Comparison of ENCODE assay signal across 8 cellular contexts in the genomic region with DNA sequence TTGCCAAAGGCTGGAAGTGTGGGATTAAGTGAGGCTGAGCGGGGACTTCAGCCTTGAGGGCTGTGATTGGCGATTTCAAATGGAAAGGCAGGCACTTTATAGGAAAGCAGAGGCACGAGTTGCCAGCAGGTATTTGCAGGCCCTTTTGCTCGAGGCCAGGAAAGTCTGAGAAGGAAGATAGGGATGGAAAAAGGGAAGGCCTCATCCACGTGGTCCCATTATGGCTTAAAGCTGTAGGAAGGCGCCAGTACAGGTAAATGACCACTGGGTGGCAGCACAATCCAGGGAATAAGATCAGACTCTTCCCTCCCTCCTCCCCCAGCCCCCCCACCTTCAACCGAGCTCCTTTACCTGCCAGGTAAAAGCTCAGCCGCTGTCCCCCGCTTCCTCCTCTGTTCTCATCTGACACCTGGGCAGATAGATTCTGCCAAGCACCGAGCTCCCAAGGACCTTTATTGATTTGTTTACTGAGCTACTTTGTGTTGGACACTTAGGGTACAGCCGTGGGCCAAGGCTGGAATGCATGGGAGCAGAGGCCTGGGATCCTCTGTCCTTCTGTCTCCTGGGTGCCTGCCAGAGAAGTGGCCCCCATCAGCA. TPM values are rescaled to one million over a fixed set of nuclear protein-coding genes. Genes with fewer than 3 reads are reported as not detected.
DNase-seq lines count a peak whose midpoint lies in the region; ATAC-seq, FAIRE-seq and TF ChIP-seq lines count a peak whose summit lies in the region.

No MANE protein-coding gene starts in this region.

- CTCF ChIA-PET in activated CD4-positive, alpha-beta memory T cell treated with anti-CD3 and anti-CD28 coated beads, Interleukin-2, amount 10 ng/mL, durations not matched to agents 7 days and 5 days (lab: Charles Lee) = interaction anchor here (0.7 to 2.1 kb wide), 20 partner anchors 9 to 299 kb away, joined by 3 to 26 read pairs (median 6); a partner anchor contains a TSS
- CTCF ChIA-PET in H1 (lab: Charles Lee; ENCODE audit: partially characterized antibody) = interaction anchor here (0.6 to 6.3 kb wide), 27 partner anchors 11 to 670 kb away, joined by 3 to 49 read pairs (median 4); a partner anchor contains a TSS

- TF ChIP-seq RAD21 in H1 (IDR thresholded peaks at IDR 0.05 in 1 of 2, conservative IDR thresholded peaks at IDR 0.05 in 1 of 2; ENCODE audit: low read depth in 2 of 2, low read length in 2 of 2) = peak; percentile 84 to 89

- H4K8ac ChIP-seq in H1 (ENCODE audit: extremely low read depth, insufficient read depth, low read length) = peak overlapping the region; percentile 29; the same call in 1 of the 2 replicates

- no peaks in the 10 kb centered on the region for H3K9me3 Mint-ChIP-seq in activated CD4-positive, alpha-beta memory T cell treated with anti-CD3 and anti-CD28 coated beads, Interleukin-2, amount 10 ng/mL, durations not matched to agents 7 days and 5 days
- no peaks in the 10 kb centered on the region for H3K9me3 Mint-ChIP-seq in stimulated activated effector memory CD8-positive, alpha-beta T cell treated with anti-CD3 and anti-CD28 coated beads, Interleukin-12 subunit alpha, Interleukin-12 subunit beta, amount 100 ng/mL, for 72 hours

- ATAC-seq in GM18873 (IDR thresholded peaks at IDR 0.05; ENCODE audit: low FRiP score, unreplicated experiment) (peak; percentile 56), HG03457 (IDR thresholded peaks at IDR 0.05; ENCODE audit: unreplicated experiment) (peak; percentile 62), mucosa of descending colon (peak; percentile 91)
- ATAC-seq in stimulated activated effector memory CD8-positive, alpha-beta T cell treated with anti-CD3 and anti-CD28 coated beads, Interleukin-12 subunit alpha, Interleukin-12 subunit beta, amount 100 ng/mL, for 72 hours = peak; percentile 62

- no peak overlapping the region for H2AK5ac ChIP-seq in H1 (ENCODE audit: low read depth, low read length)

- H3K27ac ChIP-seq in H1 (ENCODE audit: low read depth, low read length) = no peak overlapping the region

- 21% methylated on average over 11 of the region's 11 CpGs; no CpG with 5 or more reads in 1 of the 2 experiments for WGBS in H1 (ENCODE audit: extremely low coverage in 1 of 2, insufficient coverage in 1 of 2, insufficient read length in 1 of 2, insufficient replicate concordance in 2 of 2, low coverage in 1 of 2, low lambda C conversion rate in 2 of 2, missing lambda C conversion rate in 1 of 2), 2 experiments

- TF ChIP-seq CTCF in H1 (IDR thresholded peaks at IDR 0.05; ENCODE audit: control extremely low read depth in 1 of 3, insufficient read depth in 1 of 3, low read depth in 1 of 3, low read length in 3 of 3) = peak; percentile 61 to 76 (median 73)
- TF ChIP-seq CTCF in mucosa of descending colon (IDR thresholded peaks at IDR 0.05) = peak; percentile 68

- H2BK20ac ChIP-seq in H1 (ENCODE audit: low read length) = 0 out of 2 replicates have a peak overlapping the region, but pooled peaks have one; percentile 87

- H3K4me3 ChIP-seq in H1 (ENCODE audit: extremely low read depth in 1 of 4, insufficient read depth in 2 of 4, low read depth in 3 of 4, low read length in 4 of 4) (no peak overlapping the region), mucosa of descending colon (no peak overlapping the region)

- peak overlapping the region; percentile 82 for H4K91ac ChIP-seq in H1 (replicated peaks; ENCODE audit: insufficient read length, low read length)

- 0 out of 7 replicates have a peak overlapping the region, but pooled peaks of 1 of the 4 experiments have one; percentile 4 for H3K9ac ChIP-seq in H1 (replicated peaks in 1 of 4; ENCODE audit: extremely low read depth in 1 of 4, low read depth in 3 of 4, low read length in 3 of 4)

- TF ChIP-seq POLR2A in H1 (IDR thresholded peaks at IDR 0.05; ENCODE audit: control extremely low read depth in 1 of 2, low read depth in 2 of 2, low read length in 2 of 2) = no peak

- no peak overlapping the region for H3K18ac ChIP-seq in H1 (ENCODE audit: extremely low read depth, low read length)

- peak; percentile 98 for FAIRE-seq in H1 (lab: Jason Lieb, UNC)

- peaks cover 3% of the 10 kb centered on the region for H3K23me2 ChIP-seq in H1 (ENCODE audit: low read depth, low read length)

- no peak overlapping the region for H2BK15ac ChIP-seq in H1 (ENCODE audit: low read length)

- peak overlapping the region; percentile 8 for H2BK120ac ChIP-seq in H1 (replicated peaks; ENCODE audit: low read depth, low read length)

- H3K4me2 ChIP-seq in H1 (ENCODE audit: insufficient read depth in 1 of 2, low read depth in 2 of 2, low read length in 2 of 2) = peak overlapping the region in 1 of 2 experiments; percentile 45; a peak in 3 of 4 replicates

- H3K79me2 ChIP-seq in H1 (ENCODE audit: control insufficient read depth in 1 of 2, insufficient read depth in 2 of 2, low read length in 2 of 2) = no peaks in the 10 kb centered on the region

- no peak overlapping the region for H3K14ac ChIP-seq in H1 (ENCODE audit: insufficient read length)

- H2AFZ ChIP-seq in H1 (ENCODE audit: low read length) = peak overlapping the region; percentile 88

- H3K27me3 Mint-ChIP-seq in activated CD4-positive, alpha-beta memory T cell treated with anti-CD3 and anti-CD28 coated beads, Interleukin-2, amount 10 ng/mL, durations not matched to agents 7 days and 5 days = peaks cover 5% of the 10 kb centered on the region

- H4K20me1 ChIP-seq in H1 (replicated peaks in 1 of 2; ENCODE audit: control insufficient read depth in 1 of 2, insufficient read depth in 2 of 2, low read length in 2 of 2) = no peaks in the 10 kb centered on the region

- DNase-seq in AML-193 (lab: John Stamatoyannopoulos, UW) (peak; percentile 55 to 56), NCI-H510A treated with DMSO at 0.1 percent for 48 hours (lab: John Stamatoyannopoulos, UW) (peak; percentile 88), H1 (ENCODE audit: low read depth in 1 of 2, low spot score in 2 of 2) (peak in 1 of 2 experiments; percentile 85), mucosa of descending colon (peak in 2 of 3 donors; percentile 71 to 92)
- DNase-seq in activated CD4-positive, alpha-beta memory T cell treated with anti-CD3 and anti-CD28 coated beads, Interleukin-2, amount 10 ng/mL, durations not matched to agents 7 days and 5 days = peak; percentile 67
- peak; percentile 38 to 73 for DNase-seq in stimulated activated effector memory CD8-positive, alpha-beta T cell treated with anti-CD3 and anti-CD28 coated beads, Interleukin-12 subunit alpha, Interleukin-12 subunit beta, amount 100 ng/mL, for 72 hours (ENCODE audit: low spot score in 2 of 2)

- no peak overlapping the region for H3K4me3 Mint-ChIP-seq in activated CD4-positive, alpha-beta memory T cell treated with anti-CD3 and anti-CD28 coated beads, Interleukin-2, amount 10 ng/mL, durations not matched to agents 7 days and 5 days
- H3K4me3 Mint-ChIP-seq in stimulated activated effector memory CD8-positive, alpha-beta T cell treated with anti-CD3 and anti-CD28 coated beads, Interleukin-12 subunit alpha, Interleukin-12 subunit beta, amount 100 ng/mL, for 72 hours = no peak overlapping the region

- peaks cover 2% of the 10 kb centered on the region for H3K4me1 Mint-ChIP-seq in activated CD4-positive, alpha-beta memory T cell treated with anti-CD3 and anti-CD28 coated beads, Interleukin-2, amount 10 ng/mL, durations not matched to agents 7 days and 5 days
- H3K4me1 Mint-ChIP-seq in stimulated activated effector memory CD8-positive, alpha-beta T cell treated with anti-CD3 and anti-CD28 coated beads, Interleukin-12 subunit alpha, Interleukin-12 subunit beta, amount 100 ng/mL, for 72 hours = peaks cover 9% of the 10 kb centered on the region

- H3K36me3 ChIP-seq in H1 (ENCODE audit: control insufficient read depth in 2 of 4, insufficient read depth in 4 of 4, low read length in 3 of 4) (no peaks in the 10 kb centered on the region), mucosa of descending colon (ENCODE audit: low read depth) (no peaks in the 10 kb centered on the region)

- H3K79me1 ChIP-seq in H1 (ENCODE audit: low read depth, low read length) = no peaks in the 10 kb centered on the region

- POLR2A ChIA-PET in activated CD4-positive, alpha-beta memory T cell treated with anti-CD3 and anti-CD28 coated beads, Interleukin-2, amount 10 ng/mL, durations not matched to agents 7 days and 5 days (lab: Charles Lee) = interaction anchor here (0.6 to 0.8 kb wide), 2 partner anchors 80 to 396 kb away, joined by 3 read pairs; a partner anchor contains a TSS
- POLR2A ChIA-PET in H1 (lab: Charles Lee; ENCODE audit: partially characterized antibody) = interaction anchor here (0.6 to 45.7 kb wide), 10 partner anchors 10 to 308 kb away, joined by 3 to 1279 read pairs (median 4); a partner anchor contains a TSS

- no peak overlapping the region for H3K4ac ChIP-seq in H1 (replicated peaks; ENCODE audit: insufficient read length, low read depth, low read length)

- no peak overlapping the region for H2BK5ac ChIP-seq in H1 (ENCODE audit: low read depth, low read length)

- H3K27ac Mint-ChIP-seq in activated CD4-positive, alpha-beta memory T cell treated with anti-CD3 and anti-CD28 coated beads, Interleukin-2, amount 10 ng/mL, durations not matched to agents 7 days and 5 days = no peak overlapping the region
- H3K27ac Mint-ChIP-seq in stimulated activated effector memory CD8-positive, alpha-beta T cell treated with anti-CD3 and anti-CD28 coated beads, Interleukin-12 subunit alpha, Interleukin-12 subunit beta, amount 100 ng/mL, for 72 hours = no peak overlapping the region

- no peaks in the 10 kb centered on the region for H3K9me3 ChIP-seq in H1 (ENCODE audit: insufficient read depth in 2 of 2, low read depth in 1 of 2, low read length in 1 of 2)
- no peaks in the 10 kb centered on the region for H3K9me3 ChIP-seq in mucosa of descending colon

- intact Hi-C loops in mucosa of descending colon (cut with DNase I, micrococcal nuclease) = loop anchor here in 1 of 2 donors (10.0 kb wide), 1 partner anchor 299 kb away; a partner anchor contains a TSS

- H2BK12ac ChIP-seq in H1 (ENCODE audit: low read depth, low read length) = peak overlapping the region; percentile 68

- no peak overlapping the region for H3K23ac ChIP-seq in H1 (ENCODE audit: insufficient read length)

- peaks cover 5 to 15% (median 8%) of the 10 kb centered on the region in 4 experiments; a peak in 6 of 7 replicates for H3K4me1 ChIP-seq in H1 (replicated peaks in 1 of 4; ENCODE audit: control insufficient read depth in 3 of 4, insufficient read depth in 4 of 4, low read length in 3 of 4)
- no peaks in the 10 kb centered on the region for H3K4me1 ChIP-seq in mucosa of descending colon (ENCODE audit: low read depth)

- H3K27me3 ChIP-seq in H1 (replicated peaks in 1 of 4; ENCODE audit: control insufficient read depth in 3 of 4, extremely low read depth in 1 of 4, insufficient read depth in 3 of 4, low read length in 3 of 4) = peaks cover 0 to 6% (median 4%) of the 10 kb centered on the region in 4 experiments; a peak in 4 of 7 replicates

- H4K5ac ChIP-seq in H1 (ENCODE audit: insufficient read length, low read depth, low read length) = no peak overlapping the region

- H3K56ac ChIP-seq in H1 (replicated peaks; ENCODE audit: insufficient read length, low read depth, low read length) = no peak overlapping the region

- TF ChIP-seq EP300 in H1 (IDR thresholded peaks at IDR 0.05; ENCODE audit: borderline replicate concordance in 1 of 2, low read depth in 2 of 2, low read length in 2 of 2) = no peak

- no peaks in the 10 kb centered on the region for H3K36me3 Mint-ChIP-seq in activated CD4-positive, alpha-beta memory T cell treated with anti-CD3 and anti-CD28 coated beads, Interleukin-2, amount 10 ng/mL, durations not matched to agents 7 days and 5 days (ENCODE audit: low read depth)
- no peaks in the 10 kb centered on the region for H3K36me3 Mint-ChIP-seq in stimulated activated effector memory CD8-positive, alpha-beta T cell treated with anti-CD3 and anti-CD28 coated beads, Interleukin-12 subunit alpha, Interleukin-12 subunit beta, amount 100 ng/mL, for 72 hours

RNA-seq across cellular contexts. Expression of a gene that starts 7.5 kb away (rescaled TPM):
- not detected for total RNA-seq in activated CD4-positive, alpha-beta memory T cell treated with anti-CD3 and anti-CD28 coated beads, Interleukin-2, amount 10 ng/mL, durations not matched to agents 7 days and 5 days
- 0.29 and 0.47 TPM in 2 replicates for total RNA-seq in H1 (2021; fragmentation: NEBNext Ultra II Directional; extraction: Animal tissue kit (Norgen Biotek cat#: 25700))
- 0.45 and 1.1 TPM in 2 replicates for polyA plus RNA-seq in H1 (2011; rRNA removed)
- polyA plus RNA-seq in H1 (2011; cell fraction: cytosol; rRNA removed) = 0.83 TPM
- 1.2 TPM for polyA plus RNA-seq in H1 (2011; cell fraction: nucleus; rRNA removed)
- 0.21 to 0.52 TPM (median 0.31 TPM) in 4 replicates for polyA plus RNA-seq in H1 (2012, experiment 1 of 2)
- polyA plus RNA-seq in H1 (2012, experiment 2 of 2) = 0.76 TPM
- 0.16 TPM for polyA plus RNA-seq in H1 (2013, experiment 1 of 2)
- polyA plus RNA-seq in H1 (2013, experiment 2 of 2) = 0.15 TPM
- polyA minus RNA-seq in H1 (2011; rRNA and poly(A)+ RNA removed) = 0.49 and 0.54 TPM in 2 replicates
- 1.4 TPM for polyA minus RNA-seq in H1 (2011; cell fraction: cytosol; rRNA and poly(A)+ RNA removed)
- polyA minus RNA-seq in H1 (2011; cell fraction: nucleus; rRNA and poly(A)+ RNA removed) = 1.5 TPM
- total RNA-seq in mucosa of descending colon = not detected

RNA-seq across cellular contexts. Expression of a gene that starts 10.0 kb away (rescaled TPM):
- 100 to 1,000 TPM; 135 to 137 TPM for total RNA-seq in activated CD4-positive, alpha-beta memory T cell treated with anti-CD3 and anti-CD28 coated beads, Interleukin-2, amount 10 ng/mL, durations not matched to agents 7 days and 5 days
- 259 and 261 TPM in 2 replicates for total RNA-seq in H1 (2021; fragmentation: NEBNext Ultra II Directional; extraction: Animal tissue kit (Norgen Biotek cat#: 25700))
- 281 and 364 TPM in 2 replicates for polyA plus RNA-seq in H1 (2011; rRNA removed)
- polyA plus RNA-seq in H1 (2011; cell fraction: cytosol; rRNA removed) = 259 TPM
- polyA plus RNA-seq in H1 (2011; cell fraction: nucleus; rRNA removed) = 297 TPM
- 235 to 263 TPM (median 247 TPM) in 4 replicates for polyA plus RNA-seq in H1 (2012, experiment 1 of 2)
- polyA plus RNA-seq in H1 (2012, experiment 2 of 2) = 71.5 TPM
- 195 TPM for polyA plus RNA-seq in H1 (2013, experiment 1 of 2)
- polyA plus RNA-seq in H1 (2013, experiment 2 of 2) = 189 TPM
- polyA minus RNA-seq in H1 (2011; rRNA and poly(A)+ RNA removed) = 260 and 261 TPM in 2 replicates
- polyA minus RNA-seq in H1 (2011; cell fraction: cytosol; rRNA and poly(A)+ RNA removed) = 101 TPM
- 72.8 TPM for polyA minus RNA-seq in H1 (2011; cell fraction: nucleus; rRNA and poly(A)+ RNA removed)
- 10 to 100 TPM; 59.5 to 79.3 (median 65.8) TPM for total RNA-seq in mucosa of descending colon

RNA-seq across cellular contexts. Expression of a gene that starts 20.9 kb away (rescaled TPM):
- 10 to 100 TPM in 1 of 2 experiments, 1 to 10 TPM in 1; 9.9 to 10.7 TPM for total RNA-seq in activated CD4-positive, alpha-beta memory T cell treated with anti-CD3 and anti-CD28 coated beads, Interleukin-2, amount 10 ng/mL, durations not matched to agents 7 days and 5 days
- 122 TPM in 2 replicates for total RNA-seq in H1 (2021; fragmentation: NEBNext Ultra II Directional; extraction: Animal tissue kit (Norgen Biotek cat#: 25700))
- polyA plus RNA-seq in H1 (2011; rRNA removed) = 50.0 and 72.3 TPM in 2 replicates
- 35.2 TPM for polyA plus RNA-seq in H1 (2011; cell fraction: cytosol; rRNA removed)
- 113 TPM for polyA plus RNA-seq in H1 (2011; cell fraction: nucleus; rRNA removed)
- 95.5 to 126 TPM (median 111 TPM) in 4 replicates for polyA plus RNA-seq in H1 (2012, experiment 1 of 2)
- 120 TPM for polyA plus RNA-seq in H1 (2012, experiment 2 of 2)
- 157 TPM for polyA plus RNA-seq in H1 (2013, experiment 1 of 2)
- 155 TPM for polyA plus RNA-seq in H1 (2013, experiment 2 of 2)
- polyA minus RNA-seq in H1 (2011; rRNA and poly(A)+ RNA removed) = 48.2 and 84.0 TPM in 2 replicates
- 38.4 TPM for polyA minus RNA-seq in H1 (2011; cell fraction: cytosol; rRNA and poly(A)+ RNA removed)
- 45.4 TPM for polyA minus RNA-seq in H1 (2011; cell fraction: nucleus; rRNA and poly(A)+ RNA removed)
- total RNA-seq in mucosa of descending colon = 100 to 1,000 TPM in 1 of 3 donors, 10 to 100 TPM in 2; 90.0 to 149 (median 94.3) TPM

RNA-seq across cellular contexts. Expression of a gene that starts 35.3 kb away (rescaled TPM):
- total RNA-seq in activated CD4-positive, alpha-beta memory T cell treated with anti-CD3 and anti-CD28 coated beads, Interleukin-2, amount 10 ng/mL, durations not matched to agents 7 days and 5 days = not detected
- not detected in 2 replicates for total RNA-seq in H1 (2021; fragmentation: NEBNext Ultra II Directional; extraction: Animal tissue kit (Norgen Biotek cat#: 25700))
- not detected in 2 replicates for polyA plus RNA-seq in H1 (2011; rRNA removed)
- not detected for polyA plus RNA-seq in H1 (2011; cell fraction: cytosol; rRNA removed)
- not detected for polyA plus RNA-seq in H1 (2011; cell fraction: nucleus; rRNA removed)
- polyA plus RNA-seq in H1 (2012, experiment 1 of 2) = not detected in 4 replicates
- not detected for polyA plus RNA-seq in H1 (2012, experiment 2 of 2)
- polyA plus RNA-seq in H1 (2013, experiment 1 of 2) = not detected
- not detected for polyA plus RNA-seq in H1 (2013, experiment 2 of 2)
- not detected in 2 replicates for polyA minus RNA-seq in H1 (2011; rRNA and poly(A)+ RNA removed)
- not detected for polyA minus RNA-seq in H1 (2011; cell fraction: cytosol; rRNA and poly(A)+ RNA removed)
- not detected for polyA minus RNA-seq in H1 (2011; cell fraction: nucleus; rRNA and poly(A)+ RNA removed)
- total RNA-seq in mucosa of descending colon = not detected

RNA-seq across cellular contexts. Expression of a gene that starts 44.8 kb away (rescaled TPM):
- under 1 TPM; 0.33 to 0.68 TPM for total RNA-seq in activated CD4-positive, alpha-beta memory T cell treated with anti-CD3 and anti-CD28 coated beads, Interleukin-2, amount 10 ng/mL, durations not matched to agents 7 days and 5 days
- not detected in 2 replicates for total RNA-seq in H1 (2021; fragmentation: NEBNext Ultra II Directional; extraction: Animal tissue kit (Norgen Biotek cat#: 25700))
- polyA plus RNA-seq in H1 (2011; rRNA removed) = 0.32 and 0.61 TPM in 2 replicates
- polyA plus RNA-seq in H1 (2011; cell fraction: cytosol; rRNA removed) = 0.21 TPM
- polyA plus RNA-seq in H1 (2011; cell fraction: nucleus; rRNA removed) = 0.37 TPM
- not detected in 4 replicates for polyA plus RNA-seq in H1 (2012, experiment 1 of 2)
- not detected for polyA plus RNA-seq in H1 (2012, experiment 2 of 2)
- polyA plus RNA-seq in H1 (2013, experiment 1 of 2) = 0.22 TPM
- 0.29 TPM for polyA plus RNA-seq in H1 (2013, experiment 2 of 2)
- polyA minus RNA-seq in H1 (2011; rRNA and poly(A)+ RNA removed) = not detected in 2 replicates
- polyA minus RNA-seq in H1 (2011; cell fraction: cytosol; rRNA and poly(A)+ RNA removed) = not detected
- polyA minus RNA-seq in H1 (2011; cell fraction: nucleus; rRNA and poly(A)+ RNA removed) = not detected
- under 1 TPM in 1 of 3 donors, not detected in 2; 0.24 TPM for total RNA-seq in mucosa of descending colon

Comparison
In these comparisons a context has a peak if more than half of its experiments do, and no peak if none do; other contexts are left out.
1. RNA of a gene that starts 20.9 kb away (total RNA-seq): 122 TPM in H1 and 90.0 to 149 TPM in mucosa of descending colon; 9.9 to 10.7 TPM in activated CD4-positive, alpha-beta memory T cell treated with anti-CD3 and anti-CD28 coated beads, Interleukin-2, amount 10 ng/mL, durations not matched to agents 7 days and 5 days; every median in the first group is over 4 times any median in the second.
2. Peak in every context shown above with its lines, with median percentiles within 50 percentile points of each other: ATAC-seq.